8 cellular contexts compared by ENCODE assay signal in the genomic region with DNA sequence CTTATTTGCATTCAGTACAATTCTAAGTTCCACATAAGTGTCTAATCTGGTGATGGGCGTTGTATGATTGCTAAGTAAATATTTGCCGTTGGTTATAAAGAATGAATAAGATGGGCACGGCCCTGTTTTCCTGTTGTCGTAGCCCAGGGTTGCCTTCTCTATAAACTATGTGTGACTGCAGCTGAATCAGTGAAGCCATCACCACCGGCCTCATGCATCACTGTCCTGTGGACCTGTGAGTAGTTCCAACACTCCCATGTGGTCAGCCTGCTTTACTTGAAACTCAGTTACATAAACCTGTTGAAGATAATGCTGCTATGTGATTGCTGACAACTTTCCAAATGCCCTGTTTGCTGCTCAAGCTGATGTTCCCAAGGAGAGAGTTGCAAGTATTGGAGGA. TPM values are rescaled to one million over a fixed set of nuclear protein-coding genes. Genes with fewer than 3 reads are reported as not detected.
A peak's percentile ranks its signal among the peaks of the same experiment; 100 is the strongest.
DNase-seq lines count a peak whose midpoint lies in the region; ATAC-seq lines count a peak whose summit lies in the region.

No MANE protein-coding gene starts in this region.

- no peak for ATAC-seq in HG03342 (IDR thresholded peaks at IDR 0.05; ENCODE audit: unreplicated experiment)

- DNase-seq in ELR (ENCODE audit: low read depth) = peak; percentile 92
- peak; percentile 61 for DNase-seq in NCI-H748 treated with DMSO at 0.1 percent for 48 hours (lab: John Stamatoyannopoulos, UW)
- DNase-seq in dermis microvascular lymphatic vessel endothelial cell (ENCODE audit: low read depth in 2 of 2) = peak; percentile 50 to 91
- DNase-seq in pulmonary artery endothelial cell (ENCODE audit: low read depth, low spot score) = peak; percentile 83
- no peak for DNase-seq in posterior vena cava (ENCODE audit: low spot score)
- no peak for DNase-seq in NCI-H82 (lab: John Stamatoyannopoulos, UW)
- DNase-seq in NCI-H1048 (lab: John Stamatoyannopoulos, UW) = no peak

- intact Hi-C loops in posterior vena cava (cut with DNase I) = no loop called here

RNA-seq across cellular contexts. Expression of a gene that starts 21.6 kb away (rescaled TPM):
- total RNA-seq in dermis microvascular lymphatic vessel endothelial cell (86.0 and 123 TPM in 2 replicates), pulmonary artery endothelial cell (141 and 142 TPM in 2 replicates), posterior vena cava (100 to 1,000 TPM; 183 to 493 TPM)

Comparison
In these comparisons a context has a peak if more than half of its experiments do, and no peak if none do; other contexts are left out.
1. DNase-seq: peak in ELR (single experiment), NCI-H748 treated with DMSO at 0.1 percent for 48 hours (single experiment), dermis microvascular lymphatic vessel endothelial cell (2 of 2) and pulmonary artery endothelial cell (single experiment); none in posterior vena cava (single experiment), NCI-H82 (single experiment) and NCI-H1048 (single experiment).